In the genomic region with DNA sequence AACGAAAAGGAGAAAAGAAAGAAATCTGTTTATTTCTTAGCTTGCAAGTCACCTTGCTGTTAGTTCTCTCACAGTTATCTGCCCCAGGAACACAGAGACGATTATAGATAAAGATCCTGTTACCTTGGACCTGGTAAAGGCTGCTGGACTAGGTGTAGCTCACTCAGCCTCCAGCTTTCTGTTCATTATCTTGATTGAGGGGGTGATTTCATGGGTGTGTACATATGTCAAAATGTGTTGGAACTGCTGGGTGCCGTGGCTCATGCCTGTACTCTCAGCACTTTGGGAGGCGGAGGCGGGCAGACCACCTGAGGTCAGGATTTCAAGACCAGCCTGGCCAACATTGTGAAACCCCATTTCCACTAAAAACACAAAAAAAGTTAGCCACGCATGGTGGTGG, we compare ENCODE assay signal across 24 cellular contexts.
"Had no signal": no experiment of that assay in that cellular context is flagged by ENCODE, and none has a peak within 500 bp of the region (broad histone marks: within the 10 kb centered on the region; RNA-seq: fewer than 3 reads in every experiment).

No MANE protein-coding gene starts in this region.

- DNase-seq: activated CD4-positive, alpha-beta T cell treated with anti-CD3 and anti-CD28 coated beads for 48 hours; activated CD4-positive, alpha-beta T cell treated with anti-CD3 and anti-CD28 coated beads, Interleukin-2, amount 50 U/mL, for 4 hours; activated CD4-positive, CD25-positive, alpha-beta regulatory T cell treated with anti-CD3 and anti-CD28 coated beads, Interleukin-2, amount 50 U/mL, for 72 hours; activated CD8-positive, alpha-beta memory T cell treated with anti-CD3 and anti-CD28 coated beads, Interleukin-2, amount 10 ng/mL, durations not matched to agents 7 days and 5 days; activated effector memory CD4-positive, alpha-beta T cell treated with anti-CD3 and anti-CD28 coated beads, Interleukin-2, amount 50 U/mL, for 16 hours; activated naive CD4-positive, alpha-beta T cell treated with anti-CD3 and anti-CD28 coated beads for 36 hours; activated T-cell treated with anti-CD3 and anti-CD28 coated beads, Interleukin-2, amount 50 U/mL, for 24 hours; amygdala; MG63; NCI-H1105 treated with DMSO at 0.1 percent for 48 hours; NCI-H1436 treated with DMSO at 0.1 percent for 48 hours; NCI-H187; NCI-H2081; NCI-H510A treated with DMSO at 0.1 percent for 48 hours; NCI-H69; NK-92 treated with Interleukin-12 subunit alpha and Interleukin-12 subunit beta, amount 100 ng/mL, for 24 hours; OCI-M1; Right ventricle myocardium superior; RPMI8226; SJCRH30; SK-N-SH; T-helper 1 cell had no signal

- H3K27ac Mint-ChIP-seq: activated CD8-positive, alpha-beta memory T cell treated with anti-CD3 and anti-CD28 coated beads, Interleukin-2, amount 10 ng/mL, durations not matched to agents 7 days and 5 days; activated naive CD4-positive, alpha-beta T cell treated with anti-CD3 and anti-CD28 coated beads for 36 hours; activated naive CD8-positive, alpha-beta T cell; activated T-cell treated with anti-CD3 and anti-CD28 coated beads, Interleukin-2, amount 50 U/mL, for 24 hours had no signal

- H3K9me3 Mint-ChIP-seq: activated T-cell treated with anti-CD3 and anti-CD28 coated beads, Interleukin-2, amount 50 U/mL, for 24 hours had no signal

- H3K4me2 ChIP-seq: SK-N-SH had no signal

- H3K36me3 ChIP-seq: MG63, SJCRH30 had no signal

- ATAC-seq: activated CD8-positive, alpha-beta memory T cell treated with anti-CD3 and anti-CD28 coated beads, Interleukin-2, amount 10 ng/mL, durations not matched to agents 7 days and 5 days; Panc1 had no signal

- H3K27me3 Mint-ChIP-seq: activated CD8-positive, alpha-beta memory T cell treated with anti-CD3 and anti-CD28 coated beads, Interleukin-2, amount 10 ng/mL, durations not matched to agents 7 days and 5 days; activated naive CD8-positive, alpha-beta T cell; activated T-cell treated with anti-CD3 and anti-CD28 coated beads, Interleukin-2, amount 50 U/mL, for 24 hours had no signal

- H3K27ac ChIP-seq: SJCRH30 had no signal

- H3K4me3 Mint-ChIP-seq: activated CD8-positive, alpha-beta memory T cell treated with anti-CD3 and anti-CD28 coated beads, Interleukin-2, amount 10 ng/mL, durations not matched to agents 7 days and 5 days; activated naive CD4-positive, alpha-beta T cell treated with anti-CD3 and anti-CD28 coated beads for 36 hours; activated naive CD8-positive, alpha-beta T cell; activated T-cell treated with anti-CD3 and anti-CD28 coated beads, Interleukin-2, amount 50 U/mL, for 24 hours had no signal

- H3K4me3 ChIP-seq: MG63, SJCRH30 had no signal

- H3K27me3 ChIP-seq: MG63, SJCRH30 had no signal

- H3K9me3 ChIP-seq: SJCRH30, SK-N-SH had no signal
